22 cellular contexts compared by ENCODE assay signal in genomic region chr17:70872194-70872593, GRCh38.
"Had no signal": no experiment of that assay in that cellular context is flagged by ENCODE, and none has a peak within 500 bp of the region (broad histone marks: within the 10 kb centered on the region; RNA-seq: fewer than 3 reads in every experiment).

No MANE protein-coding gene starts in this region.

- H3K4me1 Mint-ChIP-seq: IgD-negative memory B cell had no signal

- H3K27me3 Mint-ChIP-seq: IgD-negative memory B cell had no signal

- H3K36me3 ChIP-seq: SJSA1 had no signal

- H3K4me3 Mint-ChIP-seq: IgD-negative memory B cell had no signal

- H3K27me3 ChIP-seq: SJSA1 had no signal

- H3K4me3 ChIP-seq: K562, SJSA1, SK-N-MC had no signal

- H3K4me1 ChIP-seq: SJSA1 had no signal

- DNase-seq: Kasumi-1, MM.1S, NCI-H1092 treated with DMSO at 0.1 percent for 48 hours, NCI-H1436, NCI-H187, NCI-H2029, NCI-H2081 treated with DMSO at 0.1 percent for 48 hours, NCI-H2171, NCI-H226, NCI-H446, NCI-H510A, NCI-H524 treated with DMSO at 0.1 percent for 48 hours, NCI-H69, NCI-H774, Right ventricle myocardium superior, RPMI8226, SIG-M5 had no signal

- H3K27ac Mint-ChIP-seq: IgD-negative memory B cell had no signal

- H3K9me3 ChIP-seq: SJSA1 had no signal

- ATAC-seq: K562 had no signal

- H3K27ac ChIP-seq: KMS-11, SJSA1, SK-N-MC had no signal
